Comparison of ENCODE assay signal across 1 cellular context in the genomic region with DNA sequence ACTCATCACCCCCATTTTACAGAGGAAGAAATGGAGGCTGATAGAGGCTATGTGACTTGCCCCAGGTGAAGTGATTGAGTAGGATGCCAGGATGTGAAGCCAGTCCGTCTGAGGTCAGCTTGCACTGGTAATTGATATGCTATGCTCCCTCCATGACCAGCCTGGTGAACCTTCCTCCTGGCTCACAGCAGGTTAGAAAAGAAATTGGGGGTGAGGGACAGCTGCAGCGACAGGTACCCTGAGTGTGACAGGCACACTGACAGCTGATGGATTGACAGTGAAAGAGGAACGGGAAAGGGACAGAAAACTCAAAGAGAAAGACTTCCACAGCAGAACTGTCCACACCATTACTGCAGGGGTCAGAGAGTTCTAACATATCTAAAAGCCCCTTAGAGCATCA.
TF ChIP-seq lines count a peak whose summit lies in the region.

No MANE protein-coding gene starts in this region.

TF ChIP-seq in K562, 482 proteins besides CTCF, POLR2A, EP300 and RAD21 (continued from another document):
- TF ChIP-seq, protein P1, sequence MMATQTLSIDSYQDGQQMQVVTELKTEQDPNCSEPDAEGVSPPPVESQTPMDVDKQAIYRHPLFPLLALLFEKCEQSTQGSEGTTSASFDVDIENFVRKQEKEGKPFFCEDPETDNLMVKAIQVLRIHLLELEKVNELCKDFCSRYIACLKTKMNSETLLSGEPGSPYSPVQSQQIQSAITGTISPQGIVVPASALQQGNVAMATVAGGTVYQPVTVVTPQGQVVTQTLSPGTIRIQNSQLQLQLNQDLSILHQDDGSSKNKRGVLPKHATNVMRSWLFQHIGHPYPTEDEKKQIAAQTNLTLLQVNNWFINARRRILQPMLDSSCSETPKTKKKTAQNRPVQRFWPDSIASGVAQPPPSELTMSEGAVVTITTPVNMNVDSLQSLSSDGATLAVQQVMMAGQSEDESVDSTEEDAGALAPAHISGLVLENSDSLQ (IDR thresholded peaks at IDR 0.05) = 0 out of 2 replicates have a peak, but pooled peaks have one; percentile 23
